Comparison of ENCODE assay signal across 22 cellular contexts in the genomic region with DNA sequence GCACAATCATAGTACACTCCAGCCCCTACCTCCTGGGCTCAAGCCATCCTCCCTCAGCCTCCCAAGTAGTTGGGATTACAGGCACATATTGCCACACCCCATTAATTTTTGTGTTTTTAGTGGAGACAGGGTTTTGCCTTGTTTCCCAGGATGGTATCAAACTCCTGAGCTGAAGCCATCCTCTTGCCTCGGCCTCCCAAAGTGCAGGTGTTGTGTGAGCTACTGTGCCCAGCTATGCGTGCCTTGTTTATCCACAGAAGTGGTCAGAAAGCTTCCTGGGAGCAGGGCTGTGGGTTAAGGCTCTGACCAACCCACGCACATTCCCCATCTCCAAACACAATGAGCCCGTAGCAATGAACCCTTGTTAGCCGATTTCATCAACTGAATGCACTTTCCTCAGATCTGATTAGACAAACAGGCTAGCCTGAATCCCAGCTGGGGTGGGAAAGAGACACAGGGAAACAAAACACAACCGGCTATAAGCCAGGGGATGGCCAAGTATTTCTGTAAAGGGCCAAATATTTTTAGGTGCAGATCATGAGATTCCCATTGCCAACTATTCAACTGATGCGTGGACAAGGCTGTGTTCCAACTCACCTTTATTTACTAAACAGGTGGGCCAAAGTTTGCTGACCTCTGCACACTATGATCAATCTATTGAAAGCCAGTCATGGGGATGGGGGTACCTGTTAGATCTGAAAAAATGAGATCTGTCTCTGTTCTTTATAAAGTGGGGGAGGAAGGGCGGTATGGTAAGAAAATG.
DNase-seq lines count a peak whose midpoint lies in the region; ATAC-seq and TF ChIP-seq lines count a peak whose summit lies in the region.
"Had no signal": no experiment of that assay in that cellular context is flagged by ENCODE, and none has a peak within 500 bp of the region (broad histone marks: within the 10 kb centered on the region; RNA-seq: fewer than 3 reads in every experiment).

No MANE protein-coding gene starts in this region.

- WGBS in mesendoderm (ENCODE audit: extremely low coverage, insufficient coverage, low lambda C conversion rate): no CpG with 5 or more reads among the region's 8 CpGs

- no peaks in the 10 kb centered on the region for H3K79me1 ChIP-seq in mesendoderm (ENCODE audit: low read length)

- H3K23ac ChIP-seq in mesendoderm (ENCODE audit: low read length): no peak overlapping the region

- no peak overlapping the region for H4K5ac ChIP-seq in mesendoderm (ENCODE audit: low read length)

- intact Hi-C loops in HCT116 (cut with micrococcal nuclease) (no loop called here), sciatic nerve (cut with DNase I) (no loop called here)

- peaks cover 32 to 55% of the 10 kb centered on the region in 2 experiments for H3K4me1 ChIP-seq in HCT116 (ENCODE audit: control insufficient read depth in 1 of 2, insufficient read depth in 2 of 2, low read length in 2 of 2)
- H3K4me1 ChIP-seq in mesendoderm (ENCODE audit: control insufficient read depth, low read depth, low read length): no peaks in the 10 kb centered on the region
- H3K4me1 ChIP-seq: testis, vagina had no signal

- no peak for TF ChIP-seq RAD21 in HCT116 (IDR thresholded peaks at IDR 0.05; ENCODE audit: low read depth)

- H3K27ac ChIP-seq in HCT116 (ENCODE audit: low read depth, low read length) (no peak overlapping the region), mesendoderm (ENCODE audit: low read depth, low read length) (no peak overlapping the region)
- H3K27ac ChIP-seq: KMS-11, testis, vagina had no signal

- H3K27me3 ChIP-seq in HCT116 (ENCODE audit: insufficient read depth, low read length) (no peaks in the 10 kb centered on the region), mesendoderm (ENCODE audit: insufficient read depth, low read length, poor library complexity) (no peaks in the 10 kb centered on the region)
- H3K27me3 ChIP-seq: testis, vagina had no signal

- H2AK5ac ChIP-seq in mesendoderm (ENCODE audit: low read length): no peak overlapping the region

- H2AFZ ChIP-seq in HCT116 (ENCODE audit: low read depth, low read length, poor library complexity, severe bottlenecking): peak overlapping the region; percentile 61

- H2BK15ac ChIP-seq in mesendoderm (replicated peaks; ENCODE audit: low read depth): no peak overlapping the region

- H3K27me3 Mint-ChIP-seq in WTC11 (ENCODE audit: low read depth): peaks cover 4% of the 10 kb centered on the region
- H3K27me3 Mint-ChIP-seq in naive thymus-derived CD8-positive, alpha-beta T cell: peaks cover 0 to 26% (median 5%) of the 10 kb centered on the region in 5 donors
- H3K27me3 Mint-ChIP-seq: progenitor cell of endocrine pancreas had no signal

- H4K20me1 ChIP-seq in HCT116 (ENCODE audit: insufficient read depth): no peaks in the 10 kb centered on the region

- TF ChIP-seq CTCF in HCT116 (IDR thresholded peaks at IDR 0.05 in 2 of 3, conservative IDR thresholded peaks at IDR 0.05 in 1 of 3; ENCODE audit: borderline replicate concordance in 1 of 3, insufficient read depth in 1 of 3, low read depth in 2 of 3, low read length in 2 of 3): no peak
- TF ChIP-seq CTCF in WTC11 (IDR thresholded peaks at IDR 0.05): no peak

- no peaks in the 10 kb centered on the region for H3K9me3 ChIP-seq in HCT116 (ENCODE audit: control insufficient read depth in 1 of 2, insufficient read depth in 1 of 2, low read depth in 1 of 2, low read length in 2 of 2)
- H3K9me3 ChIP-seq: testis, vagina had no signal

- POLR2A ChIA-PET in HCT116 (lab: Charles Lee) (no interaction called here), WTC11 (lab: Charles Lee) (no interaction called here)
- POLR2A ChIA-PET in naive thymus-derived CD8-positive, alpha-beta T cell (lab: Charles Lee): no interaction called here

- no peaks in the 10 kb centered on the region for H3K79me2 ChIP-seq in HCT116 (ENCODE audit: insufficient read depth, low read length)
- no peaks in the 10 kb centered on the region for H3K79me2 ChIP-seq in mesendoderm (ENCODE audit: control insufficient read depth, insufficient read depth, low read length)

- ATAC-seq in HCT116 (no peak), WTC11 (no peak), sciatic nerve (peak; percentile 32), GM19395 (IDR thresholded peaks at IDR 0.05; ENCODE audit: unreplicated experiment) (no peak)
- ATAC-seq in naive thymus-derived CD8-positive, alpha-beta T cell: no peak
- ATAC-seq: activated CD4-positive, alpha-beta T cell treated with anti-CD3 and anti-CD28 coated beads for 36 hours; stimulated activated naive CD8-positive, alpha-beta T cell treated with anti-CD3 and anti-CD28 coated beads, Interleukin-15, Interleukin-2, amounts not matched to agents 100 U/mL and 50 U/mL, for 24 hours; T-helper 17 cell had no signal

- H3K9me3 Mint-ChIP-seq in WTC11: peaks cover 18% of the 10 kb centered on the region
- H3K9me3 Mint-ChIP-seq in naive thymus-derived CD8-positive, alpha-beta T cell: peaks cover 0 to 32% (median 20%) of the 10 kb centered on the region in 9 donors

- no peak overlapping the region for H3K9ac ChIP-seq in HCT116 (ENCODE audit: low read length)
- no peak overlapping the region for H3K9ac ChIP-seq in mesendoderm (ENCODE audit: low read length)
- H3K9ac ChIP-seq: KMS-11 had no signal

- no peak for DNase-seq in HCT116 (ENCODE audit: low read depth, low spot score)
- no peak for DNase-seq in WTC11 (ENCODE audit: low spot score)
- DNase-seq in islet precursor cell: peak; percentile 46
- no peak for DNase-seq in sciatic nerve (ENCODE audit: low spot score)
- DNase-seq in mesendoderm: no peak
- no peak for DNase-seq in naive thymus-derived CD8-positive, alpha-beta T cell
- no peak for DNase-seq in stimulated activated naive CD4-positive, alpha-beta T cell treated with Interleukin-2 at 50 U/mL for 16 hours (lab: John Stamatoyannopoulos, UW)
- DNase-seq: activated CD4-positive, alpha-beta T cell treated with anti-CD3 and anti-CD28 coated beads for 36 hours; activated effector memory CD4-positive, alpha-beta T cell treated with Interleukin-2 at 50 U/mL for 16 hours; activated naive CD8-positive, alpha-beta T cell treated with anti-CD3 and anti-CD28 coated beads for 36 hours; CD4-positive, CD25-positive, alpha-beta regulatory T cell; NCI-H1417 treated with DMSO at 0.1 percent for 48 hours; NCI-H446; NCI-H774; stimulated activated naive CD8-positive, alpha-beta T cell treated with anti-CD3 and anti-CD28 coated beads, Interleukin-15, Interleukin-2, amounts not matched to agents 100 U/mL and 50 U/mL, for 24 hours; T-helper 17 cell; testis had no signal

- H3K56ac ChIP-seq in mesendoderm (ENCODE audit: low read length): no peak overlapping the region

- no peak overlapping the region for H3K27ac Mint-ChIP-seq in WTC11
- H3K27ac Mint-ChIP-seq in naive thymus-derived CD8-positive, alpha-beta T cell: no peak overlapping the region
- H3K27ac Mint-ChIP-seq: activated CD4-positive, alpha-beta T cell treated with anti-CD3 and anti-CD28 coated beads for 36 hours; activated naive CD8-positive, alpha-beta T cell treated with anti-CD3 and anti-CD28 coated beads for 36 hours; CD4-positive, CD25-positive, alpha-beta regulatory T cell; memory B cell; T-helper 17 cell had no signal

- no peaks in the 10 kb centered on the region for H3K9me2 ChIP-seq in HCT116 (ENCODE audit: insufficient read depth)

- H3K4me3 Mint-ChIP-seq in WTC11: no peak overlapping the region
- no peak overlapping the region for H3K4me3 Mint-ChIP-seq in naive thymus-derived CD8-positive, alpha-beta T cell
- H3K4me3 Mint-ChIP-seq: activated CD4-positive, alpha-beta T cell treated with anti-CD3 and anti-CD28 coated beads for 36 hours; activated naive CD8-positive, alpha-beta T cell treated with anti-CD3 and anti-CD28 coated beads for 36 hours; CD4-positive, CD25-positive, alpha-beta regulatory T cell; memory B cell; T-helper 17 cell had no signal

- H3K4ac ChIP-seq in mesendoderm (ENCODE audit: low read depth, low read length): no peak overlapping the region

- RAD21 ChIA-PET in HCT116 (lab: Charles Lee; ENCODE audit: low non-redundant PET in 1 of 2, low total read pairs in 2 of 2, uncharacterized antibody in 2 of 2, unreplicated experiment in 2 of 2): no interaction called here

- CTCF ChIA-PET in HCT116 (lab: Charles Lee) (no interaction called here), WTC11 (lab: Charles Lee) (no interaction called here)

- H4K8ac ChIP-seq in mesendoderm (ENCODE audit: low read depth, low read length): no peak overlapping the region

- H3K36me3 ChIP-seq in HCT116 (ENCODE audit: control insufficient read depth in 1 of 2, insufficient read depth in 2 of 2, low read length in 2 of 2): no peaks in the 10 kb centered on the region
- no peaks in the 10 kb centered on the region for H3K36me3 ChIP-seq in mesendoderm (ENCODE audit: control insufficient read depth, insufficient read depth, low read length)
- H3K36me3 ChIP-seq: vagina had no signal

- H3K36me3 Mint-ChIP-seq in WTC11: no peaks in the 10 kb centered on the region
- peaks cover 0 to 7% (median 7%) of the 10 kb centered on the region in 3 donors for H3K36me3 Mint-ChIP-seq in naive thymus-derived CD8-positive, alpha-beta T cell
- H3K36me3 Mint-ChIP-seq: CD4-positive, CD25-positive, alpha-beta regulatory T cell; memory B cell had no signal

- no peak for TF ChIP-seq POLR2A in HCT116 (IDR thresholded peaks at IDR 0.05; ENCODE audit: borderline replicate concordance, extremely low read depth, insufficient read depth, insufficient read length)

- BruUV-seq in HCT116 (replicated peaks; lab: Mats Ljungman, UMichigan): no TSS peak

- peaks cover 29% of the 10 kb centered on the region for H3K4me1 Mint-ChIP-seq in WTC11
- peaks cover 8 to 19% (median 11%) of the 10 kb centered on the region in 4 donors for H3K4me1 Mint-ChIP-seq in naive thymus-derived CD8-positive, alpha-beta T cell

- H3K4me3 ChIP-seq in HCT116 (replicated peaks in 1 of 2; ENCODE audit: low read depth in 1 of 2, low read length in 2 of 2) (no peak overlapping the region), mesendoderm (ENCODE audit: low read length) (no peak overlapping the region)
- H3K4me3 ChIP-seq: testis, vagina had no signal

- peak overlapping the region; percentile 28; the same call in 1 of the 2 replicates for H3K4me2 ChIP-seq in HCT116 (ENCODE audit: low read length)
- no peak overlapping the region for H3K4me2 ChIP-seq in mesendoderm (ENCODE audit: low read length)
- H3K4me2 ChIP-seq: KMS-11 had no signal

- no peak overlapping the region for H3K18ac ChIP-seq in mesendoderm (ENCODE audit: low read length)

- no peak overlapping the region for H2BK120ac ChIP-seq in mesendoderm (ENCODE audit: low read depth, low read length)

- H2BK5ac ChIP-seq in mesendoderm (ENCODE audit: low read length): no peak overlapping the region

TF ChIP-seq in HCT116, 20 proteins besides CTCF, POLR2A, EP300 and RAD21 (continues in another document):
- TF ChIP-seq FOSL1 (IDR thresholded peaks at IDR 0.05; ENCODE audit: low read depth) (no peak), POLR2AphosphoS5 (IDR thresholded peaks at IDR 0.05; ENCODE audit: low read depth, low read length) (no peak), ELF1 (IDR thresholded peaks at IDR 0.05; ENCODE audit: borderline replicate concordance, low read depth) (no peak)

TF ChIP-seq in WTC11, 78 proteins besides CTCF, POLR2A, EP300 and RAD21 (continues in another document):
- no peak for TF ChIP-seq NFATC4 (CRISPR knock-in tag; IDR thresholded peaks at IDR 0.05)
